Comparison of ENCODE assay signal across 8 cellular contexts in the genomic region with DNA sequence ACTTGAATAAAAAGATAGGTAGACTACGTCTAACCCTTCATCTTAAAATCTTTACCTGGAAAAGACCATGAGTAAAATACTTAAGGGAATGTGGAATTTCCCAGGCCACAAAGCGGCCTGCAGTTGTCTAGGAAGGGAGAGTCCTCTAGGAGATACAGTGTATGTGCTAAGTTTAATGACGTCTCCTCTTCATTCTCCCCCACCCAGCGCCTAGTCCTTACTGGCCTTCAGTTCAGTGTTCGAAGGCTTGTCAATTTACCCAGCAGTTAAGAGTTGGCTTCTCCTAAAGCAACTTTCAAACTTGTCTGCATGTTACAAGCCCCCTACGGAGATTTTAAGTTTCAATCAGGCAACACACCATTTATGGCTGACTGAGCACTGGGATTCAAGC. TPM values are rescaled to one million over a fixed set of nuclear protein-coding genes. Genes with fewer than 3 reads are reported as not detected.
DNase-seq lines count a peak whose midpoint lies in the region; ATAC-seq and TF ChIP-seq lines count a peak whose summit lies in the region.

No MANE protein-coding gene starts in this region.

- peaks cover 25% of the 10 kb centered on the region for H3K4me1 Mint-ChIP-seq in osteocyte (ENCODE audit: unreplicated experiment)

- peak overlapping the region; percentile 97 for H3K4me3 Mint-ChIP-seq in osteocyte (ENCODE audit: unreplicated experiment)

- peak overlapping the region; percentile 89 for H3K27ac ChIP-seq in SJSA1

- peak overlapping the region; percentile 100 for H3K27ac Mint-ChIP-seq in osteocyte (ENCODE audit: unreplicated experiment)

- H3K27me3 ChIP-seq in SJSA1 (replicated peaks), result no peaks in the 10 kb centered on the region
- no peaks in the 10 kb centered on the region for H3K27me3 ChIP-seq in endocrine pancreas (ENCODE audit: control insufficient read depth, insufficient read depth, low read length)

- no peaks in the 10 kb centered on the region for H3K9me3 Mint-ChIP-seq in osteocyte (ENCODE audit: unreplicated experiment)

- no peak for TF ChIP-seq CTCF in osteocyte (IDR thresholded peaks at IDR 0.05)

- DNase-seq in NCI-H345 treated with DMSO at 0.1 percent for 48 hours (lab: John Stamatoyannopoulos, UW; ENCODE audit: unreplicated experiment), result peak; percentile 55
- no peak for DNase-seq in NCI-H345 (lab: John Stamatoyannopoulos, UW)
- peak in 1 of 2 experiments; percentile 47 for DNase-seq in SJSA1 (ENCODE audit: low read depth in 1 of 2, low spot score in 2 of 2)
- DNase-seq in osteocyte (ENCODE audit: extremely low spot score, unreplicated experiment), result no peak
- no peak for DNase-seq in KG1 (lab: John Stamatoyannopoulos, UW)

- no peak for ATAC-seq in activated CD4-positive, CD25-positive, alpha-beta regulatory T cell treated with anti-CD3 and anti-CD28 coated beads, Interleukin-2, amount 50 U/mL, for 24 hours
- ATAC-seq in HG03565 (IDR thresholded peaks at IDR 0.05; ENCODE audit: unreplicated experiment), result no peak

- peak overlapping the region; percentile 56 for H3K4me3 ChIP-seq in SJSA1
- peak overlapping the region; percentile 100 for H3K4me3 ChIP-seq in endocrine pancreas (ENCODE audit: control insufficient read depth, insufficient read depth, low read length)

- no peaks in the 10 kb centered on the region for H3K9me3 ChIP-seq in SJSA1 (replicated peaks)
- no peaks in the 10 kb centered on the region for H3K9me3 ChIP-seq in endocrine pancreas (ENCODE audit: control insufficient read depth, low read length)

- peaks cover 6% of the 10 kb centered on the region for H3K36me3 Mint-ChIP-seq in osteocyte (ENCODE audit: unreplicated experiment)

- H3K36me3 ChIP-seq in SJSA1 (peaks cover 17% of the 10 kb centered on the region), endocrine pancreas (ENCODE audit: control insufficient read depth, insufficient read depth, low read length) (no peaks in the 10 kb centered on the region)

- H3K4me1 ChIP-seq in SJSA1 (replicated peaks), result peaks cover 34% of the 10 kb centered on the region
- H3K4me1 ChIP-seq in endocrine pancreas (ENCODE audit: control insufficient read depth, insufficient read depth, low read length), result peaks cover 11% of the 10 kb centered on the region

- no peak overlapping the region for H3K9ac ChIP-seq in endocrine pancreas (ENCODE audit: control insufficient read depth, insufficient read depth, low read length)

- no peaks in the 10 kb centered on the region for H3K27me3 Mint-ChIP-seq in osteocyte (ENCODE audit: unreplicated experiment)

RNA-seq across cellular contexts. Expression of gene HFE, which starts 35.2 kb away (rescaled TPM):
- total RNA-seq in SJSA1 (2014; rRNA removed; shearing (Covaris generic)), result 2.6 and 3.5 TPM in 2 replicates
- total RNA-seq in osteocyte, result 6.0 and 6.2 TPM in 2 replicates
